Comparison of ENCODE assay signal across 18 cellular contexts in the genomic region with DNA sequence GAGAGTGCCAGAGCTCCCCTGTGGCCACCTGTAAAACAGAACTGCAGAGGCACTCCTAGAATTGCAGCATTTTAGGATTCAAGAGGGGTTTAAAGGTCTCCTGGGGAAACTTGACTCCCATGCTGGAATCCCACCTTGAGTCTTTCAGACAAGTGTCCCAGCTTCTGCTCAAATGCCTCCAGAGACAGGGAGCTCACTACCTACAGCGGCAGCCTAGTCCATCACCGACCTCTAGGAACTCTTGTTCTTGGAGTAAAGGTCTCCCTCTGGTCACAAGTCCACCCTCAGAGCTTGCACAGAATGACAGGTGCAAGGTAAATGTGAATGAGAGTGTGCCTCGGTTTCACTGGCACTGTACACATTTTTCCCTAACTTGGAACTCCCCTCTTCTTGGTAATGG.
A peak's percentile ranks its signal among the peaks of the same experiment; 100 is the strongest.
DNase-seq lines count a peak whose midpoint lies in the region; ATAC-seq, FAIRE-seq and TF ChIP-seq lines count a peak whose summit lies in the region.
"Had no signal": no experiment of that assay in that cellular context is flagged by ENCODE, and none has a peak within 500 bp of the region (broad histone marks: within the 10 kb centered on the region; RNA-seq: fewer than 3 reads in every experiment).

No MANE protein-coding gene starts in this region.

- H3K4me3 Mint-ChIP-seq in activated T-cell treated with anti-CD3 and anti-CD28 coated beads, Interleukin-2, amount 50 U/mL, for 72 hours, result no peak overlapping the region
- no peak overlapping the region for H3K4me3 Mint-ChIP-seq in activated CD4-positive, alpha-beta memory T cell treated with anti-CD3 and anti-CD28 coated beads for 36 hours
- H3K4me3 Mint-ChIP-seq in stimulated activated naive B cell treated with anti-CD40 and anti-IgM and Interleukin-4, amounts not matched to agents 10 μg/mL and 1 μg/mL and 100 μg/mL, for 72 hours, result no peak overlapping the region

- no peak for DNase-seq in activated T-cell treated with anti-CD3 and anti-CD28 coated beads, Interleukin-2, amount 50 U/mL, for 72 hours
- DNase-seq in activated T-cell treated with anti-CD3 and anti-CD28 coated beads, Interleukin-2, amount 50 U/mL, for 1 hour, result no peak
- DNase-seq in activated CD4-positive, alpha-beta memory T cell treated with anti-CD3 and anti-CD28 coated beads for 36 hours, result no peak
- DNase-seq in H1 (ENCODE audit: low read depth in 1 of 2, low spot score in 2 of 2), result no peak
- no peak for DNase-seq in stimulated activated naive B cell treated with anti-CD40 and anti-IgM and Interleukin-4, amounts not matched to agents 10 μg/mL and 1 μg/mL and 100 μg/mL, for 72 hours
- DNase-seq in trophoblast cell, result no peak
- DNase-seq in NCI-H2171 treated with DMSO at 0.1 percent for 48 hours (lab: John Stamatoyannopoulos, UW), result no peak
- DNase-seq in NCI-H69 (lab: John Stamatoyannopoulos, UW), result no peak
- DNase-seq: ACHN; amniotic stem cell; gastrocnemius medialis; mammary epithelial cell; NCI-H510A; PC-9; stimulated activated CD4-positive, alpha-beta T cell treated with anti-CD3 and anti-CD28 coated beads, Interleukin-2, amount 100 ng/mL, for 48 hours had no signal

- TF ChIP-seq RAD21 in H1 (IDR thresholded peaks at IDR 0.05 in 1 of 2, conservative IDR thresholded peaks at IDR 0.05 in 1 of 2; ENCODE audit: low read depth in 2 of 2, low read length in 2 of 2), result no peak

- no peaks in the 10 kb centered on the region for H3K9me3 Mint-ChIP-seq in activated T-cell treated with anti-CD3 and anti-CD28 coated beads, Interleukin-2, amount 50 U/mL, for 72 hours
- H3K9me3 Mint-ChIP-seq in activated CD4-positive, alpha-beta memory T cell treated with anti-CD3 and anti-CD28 coated beads for 36 hours, result no peaks in the 10 kb centered on the region
- H3K9me3 Mint-ChIP-seq in stimulated activated naive B cell treated with anti-CD40 and anti-IgM and Interleukin-4, amounts not matched to agents 10 μg/mL and 1 μg/mL and 100 μg/mL, for 72 hours, result no peaks in the 10 kb centered on the region

- H4K20me1 ChIP-seq in H1 (replicated peaks in 1 of 2; ENCODE audit: control insufficient read depth in 1 of 2, insufficient read depth in 2 of 2, low read length in 2 of 2), result no peaks in the 10 kb centered on the region

- H2AK5ac ChIP-seq in H1 (ENCODE audit: low read depth, low read length), result peak overlapping the region; percentile 43; the same call in 1 of the 2 replicates
- no peak overlapping the region for H2AK5ac ChIP-seq in trophoblast cell (ENCODE audit: low read length)

- intact Hi-C loops in activated CD4-positive, alpha-beta memory T cell treated with anti-CD3 and anti-CD28 coated beads for 36 hours (cut with micrococcal nuclease), result no loop called here

- peaks cover 57% of the 10 kb centered on the region for H3K4me1 Mint-ChIP-seq in activated T-cell treated with anti-CD3 and anti-CD28 coated beads, Interleukin-2, amount 50 U/mL, for 72 hours (ENCODE audit: low read depth)
- peaks cover 66% of the 10 kb centered on the region for H3K4me1 Mint-ChIP-seq in activated CD4-positive, alpha-beta memory T cell treated with anti-CD3 and anti-CD28 coated beads for 36 hours (ENCODE audit: low read depth)
- H3K4me1 Mint-ChIP-seq in stimulated activated naive B cell treated with anti-CD40 and anti-IgM and Interleukin-4, amounts not matched to agents 10 μg/mL and 1 μg/mL and 100 μg/mL, for 72 hours, result peaks cover 33 to 47% of the 10 kb centered on the region in 2 donors

- H2BK12ac ChIP-seq in H1 (ENCODE audit: low read depth, low read length), result peak overlapping the region; percentile 85; the same call in 1 of the 2 replicates
- H2BK12ac ChIP-seq in trophoblast cell (ENCODE audit: low read length), result no peak overlapping the region

- peak overlapping the region; percentile 85 for H3K56ac ChIP-seq in H1 (replicated peaks; ENCODE audit: insufficient read length, low read depth, low read length)

- H3K36me3 Mint-ChIP-seq in activated T-cell treated with anti-CD3 and anti-CD28 coated beads, Interleukin-2, amount 50 U/mL, for 72 hours (ENCODE audit: insufficient read depth in 2 of 2), result peaks cover 16 to 35% of the 10 kb centered on the region in 2 donors
- H3K36me3 Mint-ChIP-seq in activated CD4-positive, alpha-beta memory T cell treated with anti-CD3 and anti-CD28 coated beads for 36 hours, result peaks cover 56% of the 10 kb centered on the region
- peaks cover 59 to 74% of the 10 kb centered on the region in 2 donors for H3K36me3 Mint-ChIP-seq in stimulated activated naive B cell treated with anti-CD40 and anti-IgM and Interleukin-4, amounts not matched to agents 10 μg/mL and 1 μg/mL and 100 μg/mL, for 72 hours

- no peak overlapping the region for H2AFZ ChIP-seq in H1 (ENCODE audit: low read length)
- H2AFZ ChIP-seq in trophoblast cell (ENCODE audit: insufficient read depth, low read length, poor library complexity), result no peak overlapping the region
- H2AFZ ChIP-seq: PC-9 had no signal

- no peaks in the 10 kb centered on the region; the same call in 1 of the 2 replicates for H3K79me1 ChIP-seq in H1 (ENCODE audit: low read depth, low read length)
- H3K79me1 ChIP-seq in trophoblast cell (ENCODE audit: low read length), result no peaks in the 10 kb centered on the region

- no peak for ATAC-seq in activated T-cell treated with anti-CD3 and anti-CD28 coated beads, Interleukin-2, amount 50 U/mL, for 72 hours (replicated peaks in 1 of 2)
- ATAC-seq in stimulated activated naive B cell treated with anti-CD40 and anti-IgM and Interleukin-4, amounts not matched to agents 10 μg/mL and 1 μg/mL and 100 μg/mL, for 72 hours (replicated peaks), result no peak
- ATAC-seq: gastrocnemius medialis had no signal

- H3K18ac ChIP-seq in H1 (ENCODE audit: extremely low read depth, low read length) (peak overlapping the region; percentile 55), trophoblast cell (ENCODE audit: low read length) (no peak overlapping the region)

- POLR2A ChIA-PET in activated CD4-positive, alpha-beta memory T cell treated with anti-CD3 and anti-CD28 coated beads for 36 hours (lab: Charles Lee), result no interaction called here
- POLR2A ChIA-PET in H1 (lab: Charles Lee; ENCODE audit: partially characterized antibody), result interaction anchor here (0.8 to 4.2 kb wide), 6 partner anchors 9 to 105 kb away, joined by 3 to 20 read pairs (median 3); no protein-coding TSS in a partner anchor

- no peak overlapping the region for H3K14ac ChIP-seq in H1 (ENCODE audit: insufficient read length)
- H3K14ac ChIP-seq in trophoblast cell (ENCODE audit: low read length), result no peak overlapping the region

- H3K79me2 ChIP-seq in H1 (ENCODE audit: control insufficient read depth in 1 of 2, insufficient read depth in 2 of 2, low read length in 2 of 2) (no peaks in the 10 kb centered on the region), trophoblast cell (ENCODE audit: control insufficient read depth, insufficient read depth, low read length, poor library complexity) (no peaks in the 10 kb centered on the region)

- H2BK5ac ChIP-seq in H1 (ENCODE audit: low read depth, low read length) (peak overlapping the region; percentile 95), trophoblast cell (ENCODE audit: low read depth, low read length, poor library complexity) (no peak overlapping the region)

- WGBS in H1 (ENCODE audit: extremely low coverage in 1 of 2, insufficient coverage in 1 of 2, insufficient read length in 1 of 2, insufficient replicate concordance in 2 of 2, low coverage in 1 of 2, low lambda C conversion rate in 2 of 2, missing lambda C conversion rate in 1 of 2), 2 experiments, result 81% methylated on average over 3 of the region's 3 CpGs; no CpG with 5 or more reads in 1 of the 2 experiments
- WGBS in trophoblast cell (ENCODE audit: extremely low coverage, insufficient coverage, insufficient read length), result no CpG with 5 or more reads among the region's 3 CpGs

- H4K12ac ChIP-seq in trophoblast cell (ENCODE audit: low read depth, low read length), result no peak overlapping the region

- H3K27ac Mint-ChIP-seq in activated T-cell treated with anti-CD3 and anti-CD28 coated beads, Interleukin-2, amount 50 U/mL, for 72 hours, result peak overlapping the region; percentile 30
- H3K27ac Mint-ChIP-seq in activated CD4-positive, alpha-beta memory T cell treated with anti-CD3 and anti-CD28 coated beads for 36 hours, result peak overlapping the region; percentile 59
- peak overlapping the region; percentile 5 for H3K27ac Mint-ChIP-seq in stimulated activated naive B cell treated with anti-CD40 and anti-IgM and Interleukin-4, amounts not matched to agents 10 μg/mL and 1 μg/mL and 100 μg/mL, for 72 hours

- H3K27me3 ChIP-seq in H1 (replicated peaks in 1 of 4; ENCODE audit: control insufficient read depth in 3 of 4, extremely low read depth in 1 of 4, insufficient read depth in 3 of 4, low read length in 3 of 4), result no peaks in the 10 kb centered on the region
- H3K27me3 ChIP-seq in trophoblast cell (ENCODE audit: insufficient read depth, low read length), result no peaks in the 10 kb centered on the region
- H3K27me3 ChIP-seq: gastrocnemius medialis had no signal

- H3K9ac ChIP-seq in H1 (replicated peaks in 1 of 4; ENCODE audit: extremely low read depth in 1 of 4, low read depth in 3 of 4, low read length in 3 of 4) (peak overlapping the region in 2 of 4 experiments; percentile 36 to 45; a peak in 4 of 7 replicates), trophoblast cell (ENCODE audit: low read length) (no peak overlapping the region)

- CTCF ChIA-PET in activated CD4-positive, alpha-beta memory T cell treated with anti-CD3 and anti-CD28 coated beads for 36 hours (lab: Charles Lee), result interaction anchor here (0.9 to 5.1 kb wide), 6 partner anchors 14 to 256 kb away, joined by 3 to 108 read pairs (median 10); no protein-coding TSS in a partner anchor
- CTCF ChIA-PET in H1 (lab: Charles Lee; ENCODE audit: partially characterized antibody), result interaction anchor here (0.6 to 12.6 kb wide), 18 partner anchors 9 to 1128 kb away, joined by 3 to 99 read pairs (median 4); a partner anchor contains a TSS

- H4K5ac ChIP-seq in H1 (ENCODE audit: insufficient read length, low read depth, low read length), result peak overlapping the region; percentile 60

- H3K23me2 ChIP-seq in H1 (ENCODE audit: low read depth, low read length), result no peaks in the 10 kb centered on the region

- H3K4ac ChIP-seq in H1 (replicated peaks; ENCODE audit: insufficient read length, low read depth, low read length), result peak overlapping the region; percentile 94
- H3K4ac ChIP-seq in trophoblast cell (ENCODE audit: low read depth, low read length), result no peak overlapping the region

- H3K27ac ChIP-seq in H1 (ENCODE audit: low read depth, low read length), result peak overlapping the region; percentile 79
- H3K27ac ChIP-seq in trophoblast cell (ENCODE audit: low read depth, low read length), result no peak overlapping the region
- H3K27ac ChIP-seq: epithelial cell of prostate, PC-9 had no signal

- H3K4me1 ChIP-seq in H1 (replicated peaks in 1 of 4; ENCODE audit: control insufficient read depth in 3 of 4, insufficient read depth in 4 of 4, low read length in 3 of 4), result peaks cover 25 to 53% (median 36%) of the 10 kb centered on the region in 4 experiments
- peaks cover 0 to 2% of the 10 kb centered on the region in 2 experiments for H3K4me1 ChIP-seq in trophoblast cell (ENCODE audit: control insufficient read depth in 1 of 2, insufficient read depth in 2 of 2, low read length in 2 of 2)

- no peak overlapping the region for H2BK15ac ChIP-seq in H1 (ENCODE audit: low read length)

- H3K23ac ChIP-seq in H1 (ENCODE audit: insufficient read length) (no peak overlapping the region), trophoblast cell (ENCODE audit: low read length) (no peak overlapping the region)

- H4K91ac ChIP-seq in H1 (replicated peaks; ENCODE audit: insufficient read length, low read length), result peak overlapping the region; percentile 96
- H4K91ac ChIP-seq in trophoblast cell (ENCODE audit: low read depth, low read length), result no peak overlapping the region

- peaks cover 4 to 14% (median 5%) of the 10 kb centered on the region in 4 experiments; a peak in 5 of 8 replicates for H3K36me3 ChIP-seq in H1 (ENCODE audit: control insufficient read depth in 2 of 4, insufficient read depth in 4 of 4, low read length in 3 of 4)
- H3K36me3 ChIP-seq in trophoblast cell (ENCODE audit: control insufficient read depth in 1 of 2, insufficient read depth in 2 of 2, low read length in 2 of 2), result no peaks in the 10 kb centered on the region
- H3K36me3 ChIP-seq: gastrocnemius medialis had no signal

- peak overlapping the region in 3 of 4 experiments; percentile 1 to 32 (median 14); a peak in 3 of 8 replicates for H3K4me3 ChIP-seq in H1 (ENCODE audit: extremely low read depth in 1 of 4, insufficient read depth in 2 of 4, low read depth in 3 of 4, low read length in 4 of 4)
- H3K4me3 ChIP-seq in trophoblast cell (ENCODE audit: low read depth, low read length), result no peak overlapping the region
- H3K4me3 ChIP-seq: gastrocnemius medialis, PC-9 had no signal

- TF ChIP-seq POLR2A in H1 (IDR thresholded peaks at IDR 0.05; ENCODE audit: control extremely low read depth in 1 of 2, low read depth in 2 of 2, low read length in 2 of 2), result no peak

- H4K8ac ChIP-seq in H1 (ENCODE audit: extremely low read depth, insufficient read depth, low read length), result 0 out of 2 replicates have a peak overlapping the region, but pooled peaks have one; percentile 40
- H4K8ac ChIP-seq in trophoblast cell (ENCODE audit: low read depth, low read length), result no peak overlapping the region

- no peak for FAIRE-seq in H1 (lab: Jason Lieb, UNC)
- FAIRE-seq: GM12892, H54 had no signal

- no peaks in the 10 kb centered on the region for H3K27me3 Mint-ChIP-seq in activated T-cell treated with anti-CD3 and anti-CD28 coated beads, Interleukin-2, amount 50 U/mL, for 72 hours (ENCODE audit: low read depth)
- H3K27me3 Mint-ChIP-seq in activated CD4-positive, alpha-beta memory T cell treated with anti-CD3 and anti-CD28 coated beads for 36 hours, result no peaks in the 10 kb centered on the region
- no peaks in the 10 kb centered on the region for H3K27me3 Mint-ChIP-seq in stimulated activated naive B cell treated with anti-CD40 and anti-IgM and Interleukin-4, amounts not matched to agents 10 μg/mL and 1 μg/mL and 100 μg/mL, for 72 hours

- H3K4me2 ChIP-seq in H1 (ENCODE audit: insufficient read depth in 1 of 2, low read depth in 2 of 2, low read length in 2 of 2) (peak overlapping the region; percentile 33 to 61), trophoblast cell (ENCODE audit: low read length) (no peak overlapping the region)
- H3K4me2 ChIP-seq: PC-9 had no signal

- no peak for TF ChIP-seq CTCF in H1 (IDR thresholded peaks at IDR 0.05; ENCODE audit: control extremely low read depth in 1 of 3, insufficient read depth in 1 of 3, low read depth in 1 of 3, low read length in 3 of 3)

- TF ChIP-seq EP300 in H1 (IDR thresholded peaks at IDR 0.05; ENCODE audit: borderline replicate concordance in 1 of 2, low read depth in 2 of 2, low read length in 2 of 2), result no peak

- no peaks in the 10 kb centered on the region for H3K9me3 ChIP-seq in H1 (ENCODE audit: insufficient read depth in 2 of 2, low read depth in 1 of 2, low read length in 1 of 2)
- H3K9me3 ChIP-seq in trophoblast cell (ENCODE audit: insufficient read depth, low read depth, low read length), result no peaks in the 10 kb centered on the region
- H3K9me3 ChIP-seq: gastrocnemius medialis had no signal

- H2BK20ac ChIP-seq in H1 (ENCODE audit: low read length), result 0 out of 2 replicates have a peak overlapping the region, but pooled peaks have one; percentile 66

- peak overlapping the region; percentile 11 for H2BK120ac ChIP-seq in H1 (replicated peaks; ENCODE audit: low read depth, low read length)
- no peak overlapping the region for H2BK120ac ChIP-seq in trophoblast cell (ENCODE audit: insufficient read depth, low read length, poor library complexity)

Comparison
In these comparisons a context has a peak if more than half of its experiments do, and no peak if none do; other contexts are left out.
1. H3K27ac Mint-ChIP-seq: peak in every context shown above with its lines; median percentile 59 in activated CD4-positive, alpha-beta memory T cell treated with anti-CD3 and anti-CD28 coated beads for 36 hours; 30 in activated T-cell treated with anti-CD3 and anti-CD28 coated beads, Interleukin-2, amount 50 U/mL, for 72 hours; 5 in stimulated activated naive B cell treated with anti-CD40 and anti-IgM and Interleukin-4, amounts not matched to agents 10 μg/mL and 1 μg/mL and 100 μg/mL, for 72 hours.